In genomic region chr15:57640935-57641682, GRCh38 we compare ENCODE assay signal across 8 cellular contexts. TPM values are rescaled to one million over a fixed set of nuclear protein-coding genes. Genes with fewer than 3 reads are reported as not detected.
DNase-seq lines count a peak whose midpoint lies in the region; ATAC-seq, FAIRE-seq and TF ChIP-seq lines count a peak whose summit lies in the region.

No MANE protein-coding gene starts in this region.

- no peaks in the 10 kb centered on the region for H4K20me1 ChIP-seq in astrocyte (ENCODE audit: insufficient read depth, low read length)

- H3K4me1 Mint-ChIP-seq in activated CD4-positive, alpha-beta T cell treated with anti-CD3 and anti-CD28 coated beads for 36 hours = no peaks in the 10 kb centered on the region
- H3K4me1 Mint-ChIP-seq in astrocyte (ENCODE audit: low read depth, unreplicated experiment) = no peaks in the 10 kb centered on the region

- peak; percentile 38 for DNase-seq in activated CD4-positive, alpha-beta T cell treated with anti-CD3 and anti-CD28 coated beads for 36 hours
- DNase-seq in activated CD4-positive, alpha-beta T cell treated with anti-CD3 and anti-CD28 coated beads, Interleukin-2, amount 50 U/mL, for 4 hours = no peak
- DNase-seq in Kasumi-1 (lab: John Stamatoyannopoulos, UW) = peak; percentile 36 to 40
- peak; percentile 13 for DNase-seq in astrocyte (ENCODE audit: low read depth)
- peak; percentile 78 for DNase-seq in left kidney (ENCODE audit: low read depth, low spot score)
- DNase-seq in T-helper 1 cell = no peak
- no peak for DNase-seq in islet precursor cell

- no peaks in the 10 kb centered on the region for H3K9me3 Mint-ChIP-seq in activated CD4-positive, alpha-beta T cell treated with anti-CD3 and anti-CD28 coated beads for 36 hours (ENCODE audit: low read depth)
- no peaks in the 10 kb centered on the region for H3K9me3 Mint-ChIP-seq in astrocyte (ENCODE audit: unreplicated experiment)

- no peak overlapping the region for H3K27ac ChIP-seq in astrocyte (ENCODE audit: low read depth, low read length)

- FAIRE-seq in astrocyte (lab: Jason Lieb, UNC) = peak; percentile 58

- H3K9me3 ChIP-seq in astrocyte (ENCODE audit: insufficient read depth, low read depth, low read length) = no peaks in the 10 kb centered on the region

- H3K4me3 ChIP-seq in astrocyte (ENCODE audit: insufficient read depth, low read depth, low read length) = no peak overlapping the region

- peaks cover 2% of the 10 kb centered on the region for H3K27me3 Mint-ChIP-seq in activated CD4-positive, alpha-beta T cell treated with anti-CD3 and anti-CD28 coated beads for 36 hours
- peaks cover 5% of the 10 kb centered on the region for H3K27me3 Mint-ChIP-seq in astrocyte (ENCODE audit: low read depth, unreplicated experiment)

- H3K36me3 Mint-ChIP-seq in activated CD4-positive, alpha-beta T cell treated with anti-CD3 and anti-CD28 coated beads for 36 hours (ENCODE audit: low read depth) = no peaks in the 10 kb centered on the region
- no peaks in the 10 kb centered on the region for H3K36me3 Mint-ChIP-seq in astrocyte (ENCODE audit: low read depth, unreplicated experiment)

- peak; percentile 46 for TF ChIP-seq CTCF in astrocyte (IDR thresholded peaks at IDR 0.05; ENCODE audit: insufficient read depth, low read depth, low read length)

- H2AFZ ChIP-seq in astrocyte (ENCODE audit: low read depth, low read length) = no peak overlapping the region

- H3K36me3 ChIP-seq in astrocyte (ENCODE audit: insufficient read depth, low read length) = no peaks in the 10 kb centered on the region

- CTCF ChIA-PET in activated CD4-positive, alpha-beta T cell treated with anti-CD3 and anti-CD28 coated beads for 36 hours (lab: Charles Lee) = interaction anchor here (0.6 to 2.1 kb wide), 8 partner anchors 8 to 1150 kb away, joined by 3 to 12 read pairs (median 4); no protein-coding TSS in a partner anchor

- no peak overlapping the region for H3K4me3 Mint-ChIP-seq in activated CD4-positive, alpha-beta T cell treated with anti-CD3 and anti-CD28 coated beads for 36 hours
- no peak overlapping the region for H3K4me3 Mint-ChIP-seq in astrocyte (ENCODE audit: unreplicated experiment)

- H3K4me2 ChIP-seq in astrocyte (ENCODE audit: low read length) = no peak overlapping the region

- intact Hi-C loops in activated CD4-positive, alpha-beta T cell treated with anti-CD3 and anti-CD28 coated beads for 36 hours (cut with DNase I, micrococcal nuclease) = loop anchor here (1.0 to 5.0 kb wide), 4 partner anchors 79 to 221 kb away; no protein-coding TSS in a partner anchor

- H3K27ac Mint-ChIP-seq in activated CD4-positive, alpha-beta T cell treated with anti-CD3 and anti-CD28 coated beads for 36 hours = no peak overlapping the region
- H3K27ac Mint-ChIP-seq in astrocyte (ENCODE audit: unreplicated experiment) = no peak overlapping the region

- H3K9ac ChIP-seq in astrocyte (ENCODE audit: low read length) = no peak overlapping the region

- no peaks in the 10 kb centered on the region for H3K4me1 ChIP-seq in astrocyte (ENCODE audit: insufficient read depth, low read length)

- POLR2A ChIA-PET in activated CD4-positive, alpha-beta T cell treated with anti-CD3 and anti-CD28 coated beads for 36 hours (lab: Charles Lee) = no interaction called here

- no peaks in the 10 kb centered on the region for H3K79me2 ChIP-seq in astrocyte (ENCODE audit: insufficient read depth, low read length)

- ATAC-seq in activated CD4-positive, alpha-beta T cell treated with anti-CD3 and anti-CD28 coated beads for 36 hours = peak; percentile 49
- ATAC-seq in HG02759 (IDR thresholded peaks at IDR 0.05; ENCODE audit: unreplicated experiment) = no peak

- H3K27me3 ChIP-seq in astrocyte (ENCODE audit: insufficient read depth, low read length) = peaks cover 5% of the 10 kb centered on the region

RNA-seq across cellular contexts. Expression of gene MYZAP, which starts 49.4 kb away (rescaled TPM):
- total RNA-seq in activated CD4-positive, alpha-beta T cell treated with anti-CD3 and anti-CD28 coated beads for 36 hours = under 1 TPM; 0.11 TPM
- 0.41 TPM in 1 of 2 replicates, not detected in the other for total RNA-seq in astrocyte

Comparison
In these comparisons a context has a peak if more than half of its experiments do, and no peak if none do; other contexts are left out.
1. DNase-seq: peak in activated CD4-positive, alpha-beta T cell treated with anti-CD3 and anti-CD28 coated beads for 36 hours (single experiment), Kasumi-1 (2 of 2), astrocyte (single experiment) and left kidney (single experiment); none in activated CD4-positive, alpha-beta T cell treated with anti-CD3 and anti-CD28 coated beads, Interleukin-2, amount 50 U/mL, for 4 hours (0 of 2), T-helper 1 cell (0 of 5) and islet precursor cell (single experiment).